Comparison of ENCODE assay signal across 22 cellular contexts in genomic region chr1:223617671-223618070, GRCh38. TPM values are rescaled to one million over a fixed set of nuclear protein-coding genes. Genes with fewer than 3 reads are reported as not detected.
"Had no signal": no experiment of that assay in that cellular context is flagged by ENCODE, and none has a peak within 500 bp of the region (broad histone marks: within the 10 kb centered on the region; RNA-seq: fewer than 3 reads in every experiment).

No MANE protein-coding gene starts in this region.

- H3K9ac ChIP-seq: SK-N-SH had no signal

- H3K4me2 ChIP-seq: SK-N-SH had no signal

- DNase-seq: IMR-90, Karpas-422, KG1, NCI-H1092, NCI-H1436, NCI-H187, NCI-H2029, NCI-H2081 treated with DMSO at 0.1 percent for 48 hours, NCI-H2171, NCI-H226, NCI-H510A, NCI-H524 treated with DMSO at 0.1 percent for 48 hours, NCI-H69, NCI-H774, SHP77, SK-N-SH had no signal

- H3K27me3 ChIP-seq: MG63 had no signal

- H3K9me3 ChIP-seq: MG63, SK-N-SH had no signal

- H3K4me3 ChIP-seq: MG63 had no signal

- H3K27ac ChIP-seq: RWPE1 had no signal

- ATAC-seq: HepG2, Panc1 had no signal

- H3K36me3 ChIP-seq: MG63 had no signal

RNA-seq across cellular contexts. Expression of gene CAPN8, which starts 47.8 kb away (rescaled TPM):
- total RNA-seq: HT1080, IMR-90, SK-MEL-5 had no signal
